Comparison of ENCODE assay signal across 8 cellular contexts in the genomic region with DNA sequence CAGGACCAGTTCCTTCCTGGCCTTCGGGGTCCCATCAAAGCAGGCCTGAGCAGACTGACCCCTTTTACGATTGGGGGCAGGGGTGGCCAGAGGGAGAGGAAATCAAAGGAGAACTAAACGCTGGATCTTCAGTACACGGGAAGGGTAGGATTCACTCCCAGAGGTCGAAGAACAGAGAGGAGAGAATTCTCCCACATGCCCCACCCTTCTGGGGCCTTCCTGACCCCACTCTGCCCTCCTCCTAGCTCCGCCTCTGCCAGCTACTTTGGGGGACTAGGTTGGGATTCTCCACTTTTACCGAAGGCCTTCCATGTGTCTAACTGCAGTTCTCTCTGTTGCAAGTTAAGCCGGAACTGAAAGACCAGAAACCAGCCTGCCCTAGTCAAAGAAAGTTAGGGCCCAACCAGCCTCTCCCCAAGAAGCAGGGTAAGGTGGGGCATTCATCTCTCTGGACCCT. TPM values are rescaled to one million over a fixed set of nuclear protein-coding genes. Genes with fewer than 3 reads are reported as not detected.
DNase-seq lines count a peak whose midpoint lies in the region; FAIRE-seq and TF ChIP-seq lines count a peak whose summit lies in the region.

No MANE protein-coding gene starts in this region.

- TF ChIP-seq CTCF in OCI-LY7 (conservative IDR thresholded peaks at IDR 0.05; ENCODE audit: low read length) (0 out of 2 replicates have a peak, but pooled peaks have one; percentile 3), chondrocyte (IDR thresholded peaks at IDR 0.05) (no peak)

- BruUV-seq in OCI-LY7 (replicated peaks; lab: Mats Ljungman, UMichigan) = TSS peak; percentile 81

- FAIRE-seq in GM18507 (lab: Jason Lieb, UNC) = peak; percentile 67

- H3K36me3 ChIP-seq in OCI-LY7 (ENCODE audit: insufficient read depth, low read length) (peaks cover 28% of the 10 kb centered on the region), urinary bladder (ENCODE audit: insufficient read depth) (no peaks in the 10 kb centered on the region)

- H3K4me3 ChIP-seq in OCI-LY7 (ENCODE audit: low read depth, low read length, poor library complexity, severe bottlenecking) = peak overlapping the region; percentile 85
- H3K4me3 ChIP-seq in urinary bladder (ENCODE audit: low read depth, low read length) = peak overlapping the region; percentile 90

- peaks cover 90% of the 10 kb centered on the region for H3K4me1 Mint-ChIP-seq in chondrocyte (ENCODE audit: low read depth)

- DNase-seq in GM18507 (ENCODE audit: extremely low spot score, insufficient read length, low read depth) (no peak), OCI-LY7 (ENCODE audit: low spot score) (no peak), chondrocyte (ENCODE audit: low spot score) (no peak), medulla oblongata (ENCODE audit: extremely low spot score) (peak; percentile 42), globus pallidus (ENCODE audit: low spot score) (no peak), GDM1 (lab: John Stamatoyannopoulos, UW) (no peak)
- no peak for DNase-seq in activated CD4-positive, alpha-beta T cell treated with anti-CD3 and anti-CD28 coated beads for 48 hours

- H3K79me2 ChIP-seq in OCI-LY7 (ENCODE audit: insufficient read depth, low read depth, low read length) = peaks cover 83% of the 10 kb centered on the region

- peaks cover 68% of the 10 kb centered on the region for H3K4me1 ChIP-seq in OCI-LY7 (ENCODE audit: insufficient read depth, low read length, poor library complexity, severe bottlenecking)
- H3K4me1 ChIP-seq in urinary bladder (ENCODE audit: insufficient read depth) = no peaks in the 10 kb centered on the region

- no peaks in the 10 kb centered on the region for H3K9me2 ChIP-seq in OCI-LY7 (ENCODE audit: insufficient read depth, low read length)

- H3K36me3 Mint-ChIP-seq in chondrocyte (ENCODE audit: low read depth) = peaks cover 2% of the 10 kb centered on the region

- H3K9me3 ChIP-seq in OCI-LY7 (ENCODE audit: low read length) = no peaks in the 10 kb centered on the region

- peaks cover 22% of the 10 kb centered on the region for H4K20me1 ChIP-seq in OCI-LY7 (ENCODE audit: insufficient read depth, low read length)

- no peaks in the 10 kb centered on the region for H3K27me3 Mint-ChIP-seq in chondrocyte (ENCODE audit: low read depth)

- H3K9me3 Mint-ChIP-seq in chondrocyte (ENCODE audit: low read depth) = no peaks in the 10 kb centered on the region

- CTCF ChIA-PET in OCI-LY7 (lab: Charles Lee; ENCODE audit: unreplicated experiment) = interaction anchor here (1.2 to 1.6 kb wide), 3 partner anchors 11 to 35 kb away, joined by 3 to 8 read pairs (median 8); no protein-coding TSS in a partner anchor

- H3K4me2 ChIP-seq in OCI-LY7 (ENCODE audit: low read length) = peak overlapping the region; percentile 94

- peak overlapping the region; percentile 95 for H3K4me3 Mint-ChIP-seq in chondrocyte (ENCODE audit: unreplicated experiment)

- H2AFZ ChIP-seq in OCI-LY7 (ENCODE audit: low read length) = no peak overlapping the region

- H3K27ac Mint-ChIP-seq in chondrocyte (ENCODE audit: unreplicated experiment) = peak overlapping the region; percentile 100

- H3K27ac ChIP-seq in OCI-LY7 (ENCODE audit: low read depth, low read length, poor library complexity, severe bottlenecking) (peak overlapping the region; percentile 94), urinary bladder (ENCODE audit: low read depth) (peak overlapping the region; percentile 93)

- intact Hi-C loops in OCI-LY7 (cut with micrococcal nuclease; ENCODE audit: unreplicated experiment) = loop anchor here (2.0 kb wide), 1 partner anchor 40 kb away; no protein-coding TSS in a partner anchor

- WGBS in urinary bladder = 6% methylated on average over 8 of the region's 8 CpGs

- POLR2A ChIA-PET in OCI-LY7 (lab: Charles Lee) = interaction anchor here (0.5 to 4.2 kb wide), 9 partner anchors 11 to 96 kb away, joined by 3 to 34 read pairs (median 4); no protein-coding TSS in a partner anchor

RNA-seq across cellular contexts. Expression of a gene that starts 0.7 kb away (rescaled TPM):
- 78.8 and 106 TPM in 2 replicates for total RNA-seq in OCI-LY7 (2014; rRNA removed; shearing (Covaris generic))
- total RNA-seq in OCI-LY7 (2022) = 133 and 139 TPM in 2 replicates
- 50.0 to 214 TPM (median 203 TPM) in 3 replicates for total RNA-seq in chondrocyte
- 63.3 TPM for total RNA-seq in urinary bladder
- 40.5 TPM for polyA plus RNA-seq in urinary bladder

RNA-seq across cellular contexts. Expression of a gene that starts 37.6 kb away (rescaled TPM):
- total RNA-seq in OCI-LY7 (2014; rRNA removed; shearing (Covaris generic)) = 3.0 TPM in 1 of 2 replicates, not detected in the other
- total RNA-seq in OCI-LY7 (2022) = 0.34 TPM in 1 of 2 replicates, not detected in the other
- total RNA-seq in chondrocyte = not detected in 3 replicates
- not detected for total RNA-seq in urinary bladder
- polyA plus RNA-seq in urinary bladder = 0.18 TPM

RNA-seq across cellular contexts. Expression of a gene that starts 41.8 kb away (rescaled TPM):
- total RNA-seq in OCI-LY7 (2014; rRNA removed; shearing (Covaris generic)) = 109 and 147 TPM in 2 replicates
- 153 and 157 TPM in 2 replicates for total RNA-seq in OCI-LY7 (2022)
- 233 to 257 TPM (median 238 TPM) in 3 replicates for total RNA-seq in chondrocyte
- 213 TPM for total RNA-seq in urinary bladder
- 252 TPM for polyA plus RNA-seq in urinary bladder

RNA-seq across cellular contexts. Expression of a gene that starts 44.8 kb away (rescaled TPM):
- 84.6 and 88.9 TPM in 2 replicates for total RNA-seq in OCI-LY7 (2014; rRNA removed; shearing (Covaris generic))
- 121 and 127 TPM in 2 replicates for total RNA-seq in OCI-LY7 (2022)
- 32.3 to 43.2 TPM (median 35.2 TPM) in 3 replicates for total RNA-seq in chondrocyte
- 45.0 TPM for total RNA-seq in urinary bladder
- polyA plus RNA-seq in urinary bladder = 24.4 TPM
